ENCODE assay signal across 2 cellular contexts in genomic region chr9:114413909-114414308, GRCh38.
TF ChIP-seq lines count a peak whose summit lies in the region.

No MANE protein-coding gene starts in this region.

TF ChIP-seq in GM12891, 5 proteins besides CTCF, POLR2A, EP300 and RAD21:
- TF ChIP-seq POU2F2 (IDR thresholded peaks at IDR 0.05; ENCODE audit: low read depth, low read length) (no peak), SPI1 (IDR thresholded peaks at IDR 0.05; ENCODE audit: low read depth, low read length) (peak; percentile 22; the same call in 1 of the 2 replicates)
TF ChIP-seq in GM12891: peak in this region for 1.

TF ChIP-seq in HepG2, 621 proteins besides CTCF, POLR2A, EP300 and RAD21:
- TF ChIP-seq NBN (conservative IDR thresholded peaks at IDR 0.05): no peak
- TF ChIP-seq ZNF12 (CRISPR knock-in tag; IDR thresholded peaks at IDR 0.05): no peak
- no peak for TF ChIP-seq ZNF18 (CRISPR knock-in tag; IDR thresholded peaks at IDR 0.05; ENCODE audit: insufficient replicate concordance)
- no peak for TF ChIP-seq HES4 (CRISPR knock-in tag; IDR thresholded peaks at IDR 0.05; ENCODE audit: borderline replicate concordance)
- TF ChIP-seq AGO1 (IDR thresholded peaks at IDR 0.05; ENCODE audit: low read depth, low read length, poor library complexity, severe bottlenecking): no peak
- TF ChIP-seq ZNF264 (CRISPR knock-in tag; IDR thresholded peaks at IDR 0.05): no peak
- TF ChIP-seq FOXC1 (CRISPR knock-in tag; IDR thresholded peaks at IDR 0.05; ENCODE audit: borderline replicate concordance): no peak
- no peak for TF ChIP-seq ZFP36L2 (CRISPR knock-in tag; IDR thresholded peaks at IDR 0.05)
- no peak for TF ChIP-seq RARA (CRISPR knock-in tag; IDR thresholded peaks at IDR 0.05)
- no peak for TF ChIP-seq DBP (CRISPR knock-in tag; IDR thresholded peaks at IDR 0.05; ENCODE audit: not compliant biosample characterization)
- no peak for TF ChIP-seq ETV5 (CRISPR knock-in tag; IDR thresholded peaks at IDR 0.05; ENCODE audit: borderline replicate concordance)
- no peak for TF ChIP-seq ZBTB46 (CRISPR knock-in tag; IDR thresholded peaks at IDR 0.05; ENCODE audit: borderline replicate concordance)
- no peak for TF ChIP-seq MXD3 (CRISPR knock-in tag; IDR thresholded peaks at IDR 0.05)
- no peak for TF ChIP-seq FUBP1 (CRISPR knock-in tag; IDR thresholded peaks at IDR 0.05; ENCODE audit: borderline replicate concordance)
- TF ChIP-seq ARNT2 (CRISPR knock-in tag; IDR thresholded peaks at IDR 0.05; ENCODE audit: low read depth): no peak
